ENCODE assay signal across 21 cellular contexts in the genomic region with DNA sequence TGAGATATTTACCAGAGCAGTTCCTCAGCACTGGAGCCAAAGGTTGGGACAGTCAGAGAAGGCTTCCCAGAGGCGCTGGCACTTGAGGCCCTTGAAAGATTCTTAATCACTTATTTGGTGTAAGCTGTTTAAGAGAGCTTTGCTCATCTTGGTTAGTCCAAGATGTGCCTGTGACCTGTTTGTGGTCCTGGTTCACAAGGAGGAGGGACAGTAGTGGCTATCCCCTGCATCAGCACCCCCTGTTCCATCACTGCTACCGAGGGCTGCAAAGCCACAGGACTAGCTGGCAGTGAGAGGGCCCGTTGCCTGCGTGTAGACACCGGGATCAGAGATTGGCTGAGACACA.
"Had no signal": no experiment of that assay in that cellular context is flagged by ENCODE, and none has a peak within 500 bp of the region (broad histone marks: within the 10 kb centered on the region; RNA-seq: fewer than 3 reads in every experiment).

No MANE protein-coding gene starts in this region.

- ATAC-seq: activated CD8-positive, alpha-beta T cell treated with anti-CD3 and anti-CD28 coated beads for 36 hours; activated T-helper 17 cell treated with anti-CD3 and anti-CD28 coated beads, Interleukin-2, amount 50 U/mL, for 72 hours; foreskin keratinocyte; sciatic nerve; stimulated activated memory B cell treated with anti-CD40 and anti-IgM and Interleukin-4, amounts not matched to agents 10 μg/mL and 1 μg/mL and 100 μg/mL, for 72 hours; T-cell had no signal

- H3K36me3 ChIP-seq: neural progenitor cell, thyroid gland, vagina had no signal

- H3K4me2 ChIP-seq: neural progenitor cell had no signal

- H3K9me3 ChIP-seq: thyroid gland, vagina had no signal

- DNase-seq: activated CD4-positive, alpha-beta T cell treated with anti-CD3 and anti-CD28 coated beads, Interleukin-2, amount 10 ng/mL, durations not matched to agents 24 days and 14 days; activated CD4-positive, CD25-positive, alpha-beta regulatory T cell; activated CD8-positive, alpha-beta T cell treated with anti-CD3 and anti-CD28 coated beads for 36 hours; activated naive CD4-positive, alpha-beta T cell; activated naive CD8-positive, alpha-beta T cell treated with anti-CD3 and anti-CD28 coated beads for 36 hours; activated T-cell treated with anti-CD3 and anti-CD28 coated beads, Interleukin-2, amount 50 U/mL, for 1 hour; amniotic stem cell; dorsolateral prefrontal cortex; foreskin keratinocyte; hippocampal formation; midbrain; naive B cell; stimulated activated CD4-positive, alpha-beta T cell treated with anti-CD3 and anti-CD28 coated beads, Interleukin-4, amount 100 ng/mL, for 4 hours; T-cell; thyroid gland had no signal

- H2AFZ ChIP-seq: neural progenitor cell had no signal

- H3K27me3 ChIP-seq: dorsolateral prefrontal cortex, neural progenitor cell, thyroid gland, vagina had no signal

- FAIRE-seq: islet of Langerhans had no signal

- H3K9ac ChIP-seq: neural progenitor cell had no signal

- H3K4me1 ChIP-seq: foreskin keratinocyte, neural progenitor cell, vagina had no signal

- H3K27ac ChIP-seq: dorsolateral prefrontal cortex, foreskin keratinocyte, neural progenitor cell, vagina had no signal

- H3K4me3 ChIP-seq: dorsolateral prefrontal cortex, neural progenitor cell, thyroid gland, vagina had no signal
